In genomic region chr5:75511435-75512382, GRCh38 we compare ENCODE assay signal across 8 cellular contexts.
A peak's percentile ranks its signal among the peaks of the same experiment; 100 is the strongest.
DNase-seq lines count a peak whose midpoint lies in the region; ATAC-seq lines count a peak whose summit lies in the region.

Gene CERT1, minus strand, starts transcription at chr5:75511629. Its CDS starts 422 bp downstream, at chr5:75511207.
Gene POLK, plus strand, starts transcription at chr5:75511891.

- DNase-seq in AG08396 (ENCODE audit: low spot score) (peak; percentile 96), NCI-H345 treated with DMSO at 0.1 percent for 48 hours (lab: John Stamatoyannopoulos, UW; ENCODE audit: unreplicated experiment) (peak; percentile 80), inferior parietal cortex (ENCODE audit: extremely low spot score) (peak; percentile 97)
- peak; percentile 84 to 89 (median 85) for DNase-seq in activated CD4-positive, CD25-positive, alpha-beta regulatory T cell (lab: John Stamatoyannopoulos, UW)
- DNase-seq in central memory CD4-positive, alpha-beta T cell, result peak; percentile 93
- peak; percentile 94 for DNase-seq in stimulated activated CD4-positive, alpha-beta T cell treated with anti-CD3 and anti-CD28 coated beads, Interleukin-12 subunit alpha, Interleukin-12 subunit beta, amount 100 ng/mL, for 24 hours (ENCODE audit: low read depth in 2 of 2)

- ATAC-seq in GM19023 (IDR thresholded peaks at IDR 0.05; ENCODE audit: unreplicated experiment) (peak; percentile 90), HG03280 (IDR thresholded peaks at IDR 0.05; ENCODE audit: unreplicated experiment) (peak; percentile 86)

Comparison
In these comparisons a context has a peak if more than half of its experiments do, and no peak if none do; other contexts are left out.
1. Peak in every context shown above with its lines: DNase-seq and ATAC-seq.